In genomic region chr12:64626588-64626987, GRCh38 we compare ENCODE assay signal across 1 cellular context.
A peak's percentile ranks its signal among the peaks of the same experiment; 100 is the strongest.
TF ChIP-seq lines count a peak whose summit lies in the region.

No MANE protein-coding gene starts in this region.

TF ChIP-seq in K562, 482 proteins besides CTCF, POLR2A, EP300 and RAD21:
- TF ChIP-seq ZNF512 (tag; IDR thresholded peaks at IDR 0.05) (peak; percentile 0; the same call in 1 of the 2 replicates), RBM25 (IDR thresholded peaks at IDR 0.05; ENCODE audit: low read depth, low read length, severe bottlenecking) (peak; percentile 37), ZNF121 (CRISPR knock-in tag; conservative IDR thresholded peaks at IDR 0.05) (peak; percentile 84)
